Comparison of ENCODE assay signal across 2 cellular contexts in genomic region chr19:2175742-2176141, GRCh38.
TF ChIP-seq lines count a peak whose summit lies in the region.

No MANE protein-coding gene starts in this region.

TF ChIP-seq in HCT116, 20 proteins besides CTCF, POLR2A, EP300 and RAD21:
- no peak for TF ChIP-seq EGR1 (IDR thresholded peaks at IDR 0.05; ENCODE audit: low read depth)
- TF ChIP-seq SIN3A (IDR thresholded peaks at IDR 0.05; ENCODE audit: low read depth), result no peak
- TF ChIP-seq, protein P1, sequence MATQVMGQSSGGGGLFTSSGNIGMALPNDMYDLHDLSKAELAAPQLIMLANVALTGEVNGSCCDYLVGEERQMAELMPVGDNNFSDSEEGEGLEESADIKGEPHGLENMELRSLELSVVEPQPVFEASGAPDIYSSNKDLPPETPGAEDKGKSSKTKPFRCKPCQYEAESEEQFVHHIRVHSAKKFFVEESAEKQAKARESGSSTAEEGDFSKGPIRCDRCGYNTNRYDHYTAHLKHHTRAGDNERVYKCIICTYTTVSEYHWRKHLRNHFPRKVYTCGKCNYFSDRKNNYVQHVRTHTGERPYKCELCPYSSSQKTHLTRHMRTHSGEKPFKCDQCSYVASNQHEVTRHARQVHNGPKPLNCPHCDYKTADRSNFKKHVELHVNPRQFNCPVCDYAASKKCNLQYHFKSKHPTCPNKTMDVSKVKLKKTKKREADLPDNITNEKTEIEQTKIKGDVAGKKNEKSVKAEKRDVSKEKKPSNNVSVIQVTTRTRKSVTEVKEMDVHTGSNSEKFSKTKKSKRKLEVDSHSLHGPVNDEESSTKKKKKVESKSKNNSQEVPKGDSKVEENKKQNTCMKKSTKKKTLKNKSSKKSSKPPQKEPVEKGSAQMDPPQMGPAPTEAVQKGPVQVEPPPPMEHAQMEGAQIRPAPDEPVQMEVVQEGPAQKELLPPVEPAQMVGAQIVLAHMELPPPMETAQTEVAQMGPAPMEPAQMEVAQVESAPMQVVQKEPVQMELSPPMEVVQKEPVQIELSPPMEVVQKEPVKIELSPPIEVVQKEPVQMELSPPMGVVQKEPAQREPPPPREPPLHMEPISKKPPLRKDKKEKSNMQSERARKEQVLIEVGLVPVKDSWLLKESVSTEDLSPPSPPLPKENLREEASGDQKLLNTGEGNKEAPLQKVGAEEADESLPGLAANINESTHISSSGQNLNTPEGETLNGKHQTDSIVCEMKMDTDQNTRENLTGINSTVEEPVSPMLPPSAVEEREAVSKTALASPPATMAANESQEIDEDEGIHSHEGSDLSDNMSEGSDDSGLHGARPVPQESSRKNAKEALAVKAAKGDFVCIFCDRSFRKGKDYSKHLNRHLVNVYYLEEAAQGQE (IDR thresholded peaks at IDR 0.05; ENCODE audit: low read depth), result no peak
- no peak for TF ChIP-seq TCF7L2 (IDR thresholded peaks at IDR 0.05; ENCODE audit: borderline replicate concordance, extremely low read depth, insufficient read depth, insufficient read length)
- no peak for TF ChIP-seq EZH2phosphoT487 (IDR thresholded peaks at IDR 0.05; ENCODE audit: borderline replicate concordance)
- no peak for TF ChIP-seq ELF1 (IDR thresholded peaks at IDR 0.05; ENCODE audit: borderline replicate concordance, low read depth)
- no peak for TF ChIP-seq MAX (IDR thresholded peaks at IDR 0.05)
- TF ChIP-seq SP1 (IDR thresholded peaks at IDR 0.05; ENCODE audit: low read depth), result no peak
- TF ChIP-seq, protein P2, sequence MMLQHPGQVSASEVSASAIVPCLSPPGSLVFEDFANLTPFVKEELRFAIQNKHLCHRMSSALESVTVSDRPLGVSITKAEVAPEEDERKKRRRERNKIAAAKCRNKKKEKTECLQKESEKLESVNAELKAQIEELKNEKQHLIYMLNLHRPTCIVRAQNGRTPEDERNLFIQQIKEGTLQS (IDR thresholded peaks at IDR 0.05), result no peak
- TF ChIP-seq SRF (IDR thresholded peaks at IDR 0.05; ENCODE audit: low read depth), result no peak
- no peak for TF ChIP-seq JUND (IDR thresholded peaks at IDR 0.05)
- TF ChIP-seq ZBTB33 (IDR thresholded peaks at IDR 0.05; ENCODE audit: extremely low read depth, insufficient replicate concordance, low read length), result no peak
- TF ChIP-seq POLR2AphosphoS5 (IDR thresholded peaks at IDR 0.05; ENCODE audit: low read depth, low read length), result no peak
- no peak for TF ChIP-seq CBX3 (IDR thresholded peaks at IDR 0.05; ENCODE audit: low read depth)
- no peak for TF ChIP-seq ZNF274 (IDR thresholded peaks at IDR 0.05; ENCODE audit: low read depth, low read length)
- TF ChIP-seq FOSL1 (IDR thresholded peaks at IDR 0.05; ENCODE audit: low read depth), result no peak
- TF ChIP-seq CEBPB (IDR thresholded peaks at IDR 0.05; ENCODE audit: low read depth), result no peak
TF ChIP-seq in HCT116: peak in this region for 0.

TF ChIP-seq in WTC11, 78 proteins besides CTCF, POLR2A, EP300 and RAD21:
- TF ChIP-seq ZNF138 (CRISPR knock-in tag; conservative IDR thresholded peaks at IDR 0.05), result no peak
- no peak for TF ChIP-seq NFE2L1 (CRISPR knock-in tag; IDR thresholded peaks at IDR 0.05)
- TF ChIP-seq SMAD4 (CRISPR knock-in tag; IDR thresholded peaks at IDR 0.05), result no peak
- TF ChIP-seq, protein P3, sequence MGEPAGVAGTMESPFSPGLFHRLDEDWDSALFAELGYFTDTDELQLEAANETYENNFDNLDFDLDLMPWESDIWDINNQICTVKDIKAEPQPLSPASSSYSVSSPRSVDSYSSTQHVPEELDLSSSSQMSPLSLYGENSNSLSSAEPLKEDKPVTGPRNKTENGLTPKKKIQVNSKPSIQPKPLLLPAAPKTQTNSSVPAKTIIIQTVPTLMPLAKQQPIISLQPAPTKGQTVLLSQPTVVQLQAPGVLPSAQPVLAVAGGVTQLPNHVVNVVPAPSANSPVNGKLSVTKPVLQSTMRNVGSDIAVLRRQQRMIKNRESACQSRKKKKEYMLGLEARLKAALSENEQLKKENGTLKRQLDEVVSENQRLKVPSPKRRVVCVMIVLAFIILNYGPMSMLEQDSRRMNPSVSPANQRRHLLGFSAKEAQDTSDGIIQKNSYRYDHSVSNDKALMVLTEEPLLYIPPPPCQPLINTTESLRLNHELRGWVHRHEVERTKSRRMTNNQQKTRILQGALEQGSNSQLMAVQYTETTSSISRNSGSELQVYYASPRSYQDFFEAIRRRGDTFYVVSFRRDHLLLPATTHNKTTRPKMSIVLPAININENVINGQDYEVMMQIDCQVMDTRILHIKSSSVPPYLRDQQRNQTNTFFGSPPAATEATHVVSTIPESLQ (CRISPR knock-in tag; IDR thresholded peaks at IDR 0.05), result no peak
- no peak for TF ChIP-seq KAT7 (CRISPR knock-in tag; IDR thresholded peaks at IDR 0.05; ENCODE audit: borderline replicate concordance)
TF ChIP-seq in WTC11: peak in this region for 0.
